8 cellular contexts compared by ENCODE assay signal in the genomic region with DNA sequence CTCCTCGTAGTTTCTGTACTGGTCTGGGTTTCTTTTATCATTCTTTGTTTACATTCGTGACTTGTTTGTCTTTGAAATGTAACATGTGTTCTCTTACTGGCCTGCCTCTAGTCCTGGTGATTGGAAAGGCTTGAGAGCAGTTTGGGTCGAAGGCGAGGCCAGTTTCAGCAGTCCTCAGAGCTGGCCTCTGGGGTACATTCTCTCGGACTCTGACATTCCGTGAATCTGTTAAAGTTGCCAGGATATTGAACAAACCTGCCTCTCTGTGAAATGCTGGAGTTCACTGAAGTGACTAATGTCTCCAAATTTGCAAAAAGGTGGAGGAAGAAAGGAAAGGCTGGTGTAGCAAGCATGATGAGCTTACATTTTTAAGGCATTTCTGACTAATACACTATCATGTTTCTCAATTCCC. TPM values are rescaled to one million over a fixed set of nuclear protein-coding genes. Genes with fewer than 3 reads are reported as not detected.
DNase-seq lines count a peak whose midpoint lies in the region; ATAC-seq, FAIRE-seq and TF ChIP-seq lines count a peak whose summit lies in the region.

No MANE protein-coding gene starts in this region.

- no peaks in the 10 kb centered on the region for H3K27me3 ChIP-seq in HUES64 (ENCODE audit: insufficient read depth, low read length)
- H3K27me3 ChIP-seq in heart right ventricle: no peaks in the 10 kb centered on the region
- no peaks in the 10 kb centered on the region for H3K27me3 ChIP-seq in pancreas

- H3K4me3 Mint-ChIP-seq in activated naive CD8-positive, alpha-beta T cell treated with anti-CD3 and anti-CD28 coated beads for 36 hours: peak overlapping the region; percentile 78

- peak overlapping the region; percentile 84 for H3K9ac ChIP-seq in HUES64 (ENCODE audit: low read depth, low read length)

- H3K27me3 Mint-ChIP-seq in activated naive CD8-positive, alpha-beta T cell treated with anti-CD3 and anti-CD28 coated beads for 36 hours: peaks cover 55% of the 10 kb centered on the region

- peaks cover 12% of the 10 kb centered on the region for H3K9me3 Mint-ChIP-seq in activated naive CD8-positive, alpha-beta T cell treated with anti-CD3 and anti-CD28 coated beads for 36 hours

- no peak overlapping the region for H3K27ac Mint-ChIP-seq in activated naive CD8-positive, alpha-beta T cell treated with anti-CD3 and anti-CD28 coated beads for 36 hours

- H3K9me3 ChIP-seq in HUES64 (ENCODE audit: insufficient read depth, low read depth, low read length): peaks cover 20% of the 10 kb centered on the region
- peaks cover 0 to 27% (median 19%) of the 10 kb centered on the region in 11 donors for H3K9me3 ChIP-seq in heart right ventricle
- H3K9me3 ChIP-seq in pancreas: no peaks in the 10 kb centered on the region

- peaks cover 3% of the 10 kb centered on the region for H3K36me3 Mint-ChIP-seq in activated naive CD8-positive, alpha-beta T cell treated with anti-CD3 and anti-CD28 coated beads for 36 hours

- H3K4me1 ChIP-seq in HUES64 (ENCODE audit: insufficient read depth, low read length) (peaks cover 51% of the 10 kb centered on the region), heart right ventricle (peaks cover 0 to 26% (median 12%) of the 10 kb centered on the region in 9 donors), pancreas (peaks cover 0 to 18% (median 16%) of the 10 kb centered on the region in 3 donors)

- DNase-seq in D341Med (ENCODE audit: low spot score) (peak; percentile 32), heart right ventricle (peak in 1 of 2 donors; percentile 18), pancreas (peak in 3 of 6 donors; percentile 18 to 30 (median 27)), RPMI8226 (no peak), SKM-1 (lab: John Stamatoyannopoulos, UW; ENCODE audit: unreplicated experiment) (no peak)
- no peak for DNase-seq in activated naive CD8-positive, alpha-beta T cell treated with anti-CD3 and anti-CD28 coated beads for 36 hours

- TF ChIP-seq CTCF in heart right ventricle (IDR thresholded peaks at IDR 0.05): no peak
- TF ChIP-seq CTCF in pancreas (IDR thresholded peaks at IDR 0.05): no peak

- peaks cover 9% of the 10 kb centered on the region for H3K4me1 Mint-ChIP-seq in activated naive CD8-positive, alpha-beta T cell treated with anti-CD3 and anti-CD28 coated beads for 36 hours

- WGBS in HUES64: 1% methylated on average over 6 of the region's 6 CpGs
- WGBS in heart right ventricle, 2 donors: 0 to 3% methylated on average over 6 of the region's 6 CpGs
- 1% methylated on average over 6 of the region's 6 CpGs for WGBS in pancreas, 2 donors

- H3K27ac ChIP-seq in HUES64 (ENCODE audit: low read depth, low read length) (peak overlapping the region; percentile 96), heart right ventricle (peak overlapping the region; percentile 86 to 97 (median 94)), pancreas (peak overlapping the region; percentile 82 to 97 (median 92))

- ATAC-seq in heart right ventricle: peak; percentile 25 to 71 (median 66)
- peak; percentile 12 to 51 (median 40) for ATAC-seq in pancreas
- no peak for ATAC-seq in GM18861 (IDR thresholded peaks at IDR 0.05; ENCODE audit: unreplicated experiment)

- intact Hi-C loops in heart right ventricle (cut with DNase I): loop anchor here in 5 of 10 donors (2.0 to 5.0 kb wide), 4 partner anchors 46 to 94 kb away; no protein-coding TSS in a partner anchor
- intact Hi-C loops in pancreas (cut with DNase I): no loop called here

- peak overlapping the region; percentile 84 for H3K4me3 ChIP-seq in HUES64 (ENCODE audit: low read length)
- H3K4me3 ChIP-seq in heart right ventricle: peak overlapping the region; percentile 82 to 98 (median 93)
- H3K4me3 ChIP-seq in pancreas: peak overlapping the region; percentile 82 to 93 (median 86)

- peaks cover 44% of the 10 kb centered on the region for H3K36me3 ChIP-seq in HUES64 (ENCODE audit: insufficient read depth, low read length)
- no peaks in the 10 kb centered on the region for H3K36me3 ChIP-seq in heart right ventricle
- H3K36me3 ChIP-seq in pancreas: no peaks in the 10 kb centered on the region

- no peak for FAIRE-seq in pancreas (lab: Jason Lieb, UNC)

RNA-seq across cellular contexts. Expression of gene PLEKHA5, which starts 1.5 kb away (rescaled TPM):
- 46.4 TPM for polyA plus RNA-seq in HUES64 (2013, experiment 1 of 2)
- polyA plus RNA-seq in HUES64 (2013, experiment 2 of 2): 49.8 TPM
- 1 to 10 TPM; 2.1 to 2.6 TPM for total RNA-seq in activated naive CD8-positive, alpha-beta T cell treated with anti-CD3 and anti-CD28 coated beads for 36 hours
- total RNA-seq in heart right ventricle: 10 to 100 TPM; 38.8 to 77.1 (median 65.7) TPM
- 10 to 100 TPM; 11.8 to 58.8 TPM for polyA plus RNA-seq in heart right ventricle
- 10 to 100 TPM; 16.7 to 26.4 (median 18.2) TPM for total RNA-seq in pancreas
- 10 to 100 TPM; 10.3 to 14.7 TPM for polyA plus RNA-seq in pancreas

Comparison
In these comparisons a context has a peak if more than half of its experiments do, and no peak if none do; other contexts are left out.
1. RNA of gene PLEKHA5, which starts 1.5 kb away (total RNA-seq): 38.8 to 77.1 TPM in heart right ventricle and 16.7 to 26.4 TPM in pancreas; 2.1 to 2.6 TPM in activated naive CD8-positive, alpha-beta T cell treated with anti-CD3 and anti-CD28 coated beads for 36 hours; every median in the first group is over 4 times any median in the second.
2. Peak in every context shown above with its lines, with median percentiles within 50 percentile points of each other: H3K27ac ChIP-seq and H3K4me3 ChIP-seq.